Comparison of ENCODE assay signal across 9 cellular contexts in genomic region chrX:136780241-136780640, GRCh38. TPM values are rescaled to one million over a fixed set of nuclear protein-coding genes. Genes with fewer than 3 reads are reported as not detected.
A peak's percentile ranks its signal among the peaks of the same experiment; 100 is the strongest.
DNase-seq lines count a peak whose midpoint lies in the region; ATAC-seq and TF ChIP-seq lines count a peak whose summit lies in the region.
"Had no signal": no experiment of that assay in that cellular context is flagged by ENCODE, and none has a peak within 500 bp of the region (broad histone marks: within the 10 kb centered on the region; RNA-seq: fewer than 3 reads in every experiment).

No MANE protein-coding gene starts in this region.

- no peaks in the 10 kb centered on the region for H3K36me3 Mint-ChIP-seq in activated T-cell treated with anti-CD3 and anti-CD28 coated beads, Interleukin-2, amount 50 U/mL, for 4 hours (ENCODE audit: insufficient read depth)
- H3K36me3 Mint-ChIP-seq: mesothelial cell of epicardium had no signal

- H3K4me3 ChIP-seq in Peyer's patch (peak overlapping the region; percentile 19 to 31 (median 28)), fibroblast of lung (replicated peaks in 1 of 4; ENCODE audit: control extremely low read depth in 1 of 4, insufficient read depth in 1 of 4, low read depth in 3 of 4, low read length in 4 of 4) (peak overlapping the region in 3 of 4 experiments; percentile 22 to 52 (median 26)), testis (peak overlapping the region; percentile 9 to 13)

- 42 to 48% methylated on average over 2 of the region's 2 CpGs for WGBS in testis, 2 donors

- peak; percentile 32 to 40 for ATAC-seq in activated T-cell treated with anti-CD3 and anti-CD28 coated beads, Interleukin-2, amount 50 U/mL, for 4 hours
- no peak for ATAC-seq in GM18498 (IDR thresholded peaks at IDR 0.05; ENCODE audit: unreplicated experiment)

- DNase-seq in activated T-cell treated with anti-CD3 and anti-CD28 coated beads, Interleukin-2, amount 50 U/mL, for 4 hours = no peak
- DNase-seq in activated T-cell treated with anti-CD3 and anti-CD28 coated beads, Interleukin-2, amount 50 U/mL, for 48 hours = no peak
- DNase-seq in Peyer's patch (no peak), fibroblast of lung (ENCODE audit: low read depth in 2 of 2) (no peak), testis (no peak), LoVo (ENCODE audit: low spot score) (no peak)
- no peak for DNase-seq in stimulated activated CD4-positive, alpha-beta T cell treated with anti-CD3 and anti-CD28 coated beads, Interleukin-12 subunit alpha, Interleukin-12 subunit beta, amount 100 ng/mL, for 4 hours

- H3K4me3 Mint-ChIP-seq in activated T-cell treated with anti-CD3 and anti-CD28 coated beads, Interleukin-2, amount 50 U/mL, for 4 hours = peak overlapping the region; percentile 90
- H3K4me3 Mint-ChIP-seq: mesothelial cell of epicardium had no signal

- H2AFZ ChIP-seq in fibroblast of lung (ENCODE audit: low read length) = peak overlapping the region; percentile 29

- no peaks in the 10 kb centered on the region for H3K27me3 Mint-ChIP-seq in activated T-cell treated with anti-CD3 and anti-CD28 coated beads, Interleukin-2, amount 50 U/mL, for 4 hours (ENCODE audit: low read depth)

- TF ChIP-seq POLR2A in Peyer's patch (IDR thresholded peaks at IDR 0.05) (no peak), testis (IDR thresholded peaks at IDR 0.05) (no peak)

- no peaks in the 10 kb centered on the region for H3K9me3 ChIP-seq in Peyer's patch
- H3K9me3 ChIP-seq in fibroblast of lung (ENCODE audit: control insufficient read depth, insufficient read depth, low read depth, low read length) = no peaks in the 10 kb centered on the region
- H3K9me3 ChIP-seq in testis = no peaks in the 10 kb centered on the region

- no peaks in the 10 kb centered on the region for H3K79me2 ChIP-seq in fibroblast of lung (ENCODE audit: control insufficient read depth, insufficient read depth, low read length)

- no peak overlapping the region for H3K9ac ChIP-seq in fibroblast of lung (ENCODE audit: insufficient read depth, low read length)

- H3K36me3 ChIP-seq in Peyer's patch (no peaks in the 10 kb centered on the region), fibroblast of lung (ENCODE audit: control insufficient read depth, insufficient read depth, low read length) (no peaks in the 10 kb centered on the region), testis (ENCODE audit: low read depth, missing control alignments) (no peaks in the 10 kb centered on the region)

- H3K27me3 ChIP-seq in Peyer's patch = no peaks in the 10 kb centered on the region
- no peaks in the 10 kb centered on the region for H3K27me3 ChIP-seq in fibroblast of lung (ENCODE audit: control insufficient read depth, insufficient read depth, low read length)
- no peaks in the 10 kb centered on the region for H3K27me3 ChIP-seq in testis

- intact Hi-C loops in testis (cut with DNase I; ENCODE audit: low total_unique reads) = no loop called here

- H3K9me3 Mint-ChIP-seq in activated T-cell treated with anti-CD3 and anti-CD28 coated beads, Interleukin-2, amount 50 U/mL, for 4 hours = no peaks in the 10 kb centered on the region

- H3K4me1 Mint-ChIP-seq in activated T-cell treated with anti-CD3 and anti-CD28 coated beads, Interleukin-2, amount 50 U/mL, for 4 hours (ENCODE audit: low read depth) = peaks cover 69% of the 10 kb centered on the region
- H3K4me1 Mint-ChIP-seq: mesothelial cell of epicardium had no signal

- H3K27ac ChIP-seq in Peyer's patch = peak overlapping the region; percentile 42 to 70 (median 68)
- no peak overlapping the region for H3K27ac ChIP-seq in fibroblast of lung (ENCODE audit: insufficient read depth, low read length)
- peak overlapping the region in 1 of 2 donors; percentile 53 for H3K27ac ChIP-seq in testis

- TF ChIP-seq CTCF in Peyer's patch (IDR thresholded peaks at IDR 0.05) = no peak
- no peak for TF ChIP-seq CTCF in fibroblast of lung (conservative IDR thresholded peaks at IDR 0.05 in 1 of 2, IDR thresholded peaks at IDR 0.05 in 1 of 2; ENCODE audit: low read depth in 1 of 2, low read length in 2 of 2)
- no peak for TF ChIP-seq CTCF in testis (IDR thresholded peaks at IDR 0.05)

- H4K20me1 ChIP-seq in fibroblast of lung (ENCODE audit: control insufficient read depth, extremely low read depth, insufficient read depth, low read length) = no peaks in the 10 kb centered on the region

- H3K4me1 ChIP-seq in Peyer's patch = no peaks in the 10 kb centered on the region
- H3K4me1 ChIP-seq in fibroblast of lung (ENCODE audit: control insufficient read depth, extremely low read depth, insufficient read depth, low read length) = no peaks in the 10 kb centered on the region
- H3K4me1 ChIP-seq in testis = no peaks in the 10 kb centered on the region

- peak overlapping the region; percentile 54 for H3K4me2 ChIP-seq in fibroblast of lung (ENCODE audit: extremely low read depth, insufficient read depth, low read length)

RNA-seq across cellular contexts. Expression of gene ARHGEF6, which starts 0.5 kb away (rescaled TPM):
- 10 to 100 TPM; 16.1 to 18.8 (median 16.8) TPM for total RNA-seq in activated T-cell treated with anti-CD3 and anti-CD28 coated beads, Interleukin-2, amount 50 U/mL, for 4 hours
- total RNA-seq in Peyer's patch = 10 to 100 TPM in 1 of 4 donors, 1 to 10 TPM in 3; 3.8 to 29.7 (median 6.6) TPM
- 20.5 and 30.1 TPM in 2 replicates for total RNA-seq in fibroblast of lung
- polyA plus RNA-seq in fibroblast of lung = 12.4 and 32.5 TPM in 2 replicates
- polyA plus RNA-seq in fibroblast of lung (2012) = 7.4 and 18.8 TPM in 2 replicates
- polyA minus RNA-seq in fibroblast of lung (ENCODE audit: low replicate concordance) = 4.7 and 7.8 TPM in 2 replicates
- total RNA-seq in testis = 1 to 10 TPM; 5.7 to 6.8 TPM
- 7.0 TPM for polyA plus RNA-seq in testis (ENCODE audit: insufficient read depth, low read depth, low replicate concordance)
